16 cellular contexts compared by ENCODE assay signal in genomic region chr15:72011291-72011940, GRCh38.
DNase-seq lines count a peak whose midpoint lies in the region; ATAC-seq and TF ChIP-seq lines count a peak whose summit lies in the region.
"Had no signal": no experiment of that assay in that cellular context is flagged by ENCODE, and none has a peak within 500 bp of the region (broad histone marks: within the 10 kb centered on the region; RNA-seq: fewer than 3 reads in every experiment).

No MANE protein-coding gene starts in this region.

- H3K9me3 ChIP-seq in SU-DHL-6 (ENCODE audit: insufficient read depth, low read length) (no peaks in the 10 kb centered on the region), hepatocyte (ENCODE audit: low read depth) (no peaks in the 10 kb centered on the region)
- H3K9me3 ChIP-seq: BLaER1 treated with 17β-estradiol and CSF1 and Interleukin-3, amounts not matched to agents 10 nM and 100 nM had no signal

- peaks cover 27% of the 10 kb centered on the region for H3K36me3 ChIP-seq in SU-DHL-6 (ENCODE audit: low read length)
- no peaks in the 10 kb centered on the region for H3K36me3 ChIP-seq in hepatocyte (replicated peaks; ENCODE audit: insufficient read depth, low read depth)

- H3F3A ChIP-seq in SU-DHL-6 (ENCODE audit: insufficient read depth) = peaks cover 43% of the 10 kb centered on the region

- ATAC-seq in activated T-cell treated with anti-CD3 and anti-CD28 coated beads, Interleukin-2, amount 50 U/mL, for 72 hours (replicated peaks in 1 of 2) = no peak
- no peak for ATAC-seq in left cardiac atrium
- ATAC-seq: HepG2 had no signal

- H3K79me2 ChIP-seq in SU-DHL-6 (ENCODE audit: insufficient read depth, low read length) = peaks cover 4% of the 10 kb centered on the region; the same call in 1 of the 2 replicates
- no peaks in the 10 kb centered on the region for H3K79me2 ChIP-seq in hepatocyte

- H4K20me1 ChIP-seq in SU-DHL-6 (ENCODE audit: low read depth, low read length) = no peaks in the 10 kb centered on the region
- no peaks in the 10 kb centered on the region for H4K20me1 ChIP-seq in hepatocyte (ENCODE audit: insufficient read depth, poor library complexity, severe bottlenecking)
- H4K20me1 ChIP-seq: BLaER1 treated with 17β-estradiol and CSF1 and Interleukin-3, amounts not matched to agents 10 nM and 100 nM had no signal

- WGBS in hepatocyte (ENCODE audit: low lambda C conversion rate, missing lambda C conversion rate) = 95% methylated on average over 3 of the region's 3 CpGs

- no peak for DNase-seq in activated T-cell treated with anti-CD3 and anti-CD28 coated beads, Interleukin-2, amount 50 U/mL, for 72 hours
- DNase-seq in activated T-cell treated with anti-CD3 and anti-CD28 coated beads, Interleukin-2, amount 50 U/mL, for 1 hour = no peak
- peak; percentile 14 for DNase-seq in iris pigment epithelial cell (ENCODE audit: low read depth)
- DNase-seq in glomerular visceral epithelial cell (ENCODE audit: extremely low spot score) = no peak
- no peak for DNase-seq in hepatocyte (ENCODE audit: low spot score)
- DNase-seq in left cardiac atrium = no peak
- DNase-seq: 8988T; ACHN; CD4-positive, CD25-positive, alpha-beta regulatory T cell; DMS53; GF-D8; GM23248; H7 had no signal

- no peaks in the 10 kb centered on the region for H3K9me2 ChIP-seq in SU-DHL-6 (replicated peaks; ENCODE audit: insufficient read depth, low read length)
- no peaks in the 10 kb centered on the region for H3K9me2 ChIP-seq in hepatocyte (replicated peaks; ENCODE audit: insufficient read depth)

- no peaks in the 10 kb centered on the region for H3K4me1 ChIP-seq in hepatocyte (ENCODE audit: insufficient read depth)

- no peak overlapping the region for H3K4me3 Mint-ChIP-seq in activated T-cell treated with anti-CD3 and anti-CD28 coated beads, Interleukin-2, amount 50 U/mL, for 72 hours
- H3K4me3 Mint-ChIP-seq: CD4-positive, CD25-positive, alpha-beta regulatory T cell had no signal

- TF ChIP-seq CTCF in SU-DHL-6 (IDR thresholded peaks at IDR 0.05; ENCODE audit: insufficient read depth, low read length, poor library complexity, severe bottlenecking) (no peak), hepatocyte (IDR thresholded peaks at IDR 0.05; ENCODE audit: poor library complexity) (no peak)

- H3K4me3 ChIP-seq in SU-DHL-6 (ENCODE audit: insufficient read depth, low read length, poor library complexity, severe bottlenecking) = no peak overlapping the region
- no peak overlapping the region for H3K4me3 ChIP-seq in hepatocyte
- H3K4me3 ChIP-seq: BLaER1 treated with 17β-estradiol and CSF1 and Interleukin-3, amounts not matched to agents 10 nM and 100 nM; GM23248 had no signal

- peak overlapping the region; percentile 63 for H3K27ac Mint-ChIP-seq in activated T-cell treated with anti-CD3 and anti-CD28 coated beads, Interleukin-2, amount 50 U/mL, for 72 hours

- intact Hi-C loops in left cardiac atrium (cut with DNase I) = no loop called here

- H2AFZ ChIP-seq in SU-DHL-6 (ENCODE audit: low read depth, low read length, severe bottlenecking) (no peak overlapping the region), hepatocyte (no peak overlapping the region)
- H2AFZ ChIP-seq: GM23248 had no signal

- no peaks in the 10 kb centered on the region for H3K36me3 Mint-ChIP-seq in activated T-cell treated with anti-CD3 and anti-CD28 coated beads, Interleukin-2, amount 50 U/mL, for 72 hours (ENCODE audit: insufficient read depth in 2 of 2)

- H3K9ac ChIP-seq in SU-DHL-6 (ENCODE audit: low read length) = no peak overlapping the region
- H3K9ac ChIP-seq: BLaER1 treated with 17β-estradiol and CSF1 and Interleukin-3, amounts not matched to agents 10 nM and 100 nM; GM23248 had no signal

- H3K27me3 ChIP-seq in SU-DHL-6 (ENCODE audit: low read length) (no peaks in the 10 kb centered on the region), hepatocyte (no peaks in the 10 kb centered on the region)
- H3K27me3 ChIP-seq: BLaER1 treated with 17β-estradiol and CSF1 and Interleukin-3, amounts not matched to agents 10 nM and 100 nM had no signal

- H3K27ac ChIP-seq in SU-DHL-6 (ENCODE audit: low read depth, low read length) (peak overlapping the region; percentile 24; the same call in 1 of the 2 replicates), hepatocyte (no peak overlapping the region)
- H3K27ac ChIP-seq: BLaER1 treated with 17β-estradiol and CSF1 and Interleukin-3, amounts not matched to agents 10 nM and 100 nM; GM23248 had no signal

- H3K9me3 Mint-ChIP-seq in activated T-cell treated with anti-CD3 and anti-CD28 coated beads, Interleukin-2, amount 50 U/mL, for 72 hours = no peaks in the 10 kb centered on the region
- H3K9me3 Mint-ChIP-seq: CD4-positive, CD25-positive, alpha-beta regulatory T cell had no signal

- H3K4me2 ChIP-seq in SU-DHL-6 (ENCODE audit: low read depth, low read length, poor library complexity, severe bottlenecking) (no peak overlapping the region), hepatocyte (no peak overlapping the region)
- H3K4me2 ChIP-seq: BLaER1 treated with 17β-estradiol and CSF1 and Interleukin-3, amounts not matched to agents 10 nM and 100 nM had no signal

- H3K27me3 Mint-ChIP-seq in activated T-cell treated with anti-CD3 and anti-CD28 coated beads, Interleukin-2, amount 50 U/mL, for 72 hours (ENCODE audit: low read depth) = no peaks in the 10 kb centered on the region
- H3K27me3 Mint-ChIP-seq: CD4-positive, CD25-positive, alpha-beta regulatory T cell had no signal

- H3K4me1 Mint-ChIP-seq in activated T-cell treated with anti-CD3 and anti-CD28 coated beads, Interleukin-2, amount 50 U/mL, for 72 hours (ENCODE audit: low read depth) = peaks cover 6% of the 10 kb centered on the region
